Comparison of ENCODE assay signal across 17 cellular contexts in the genomic region with DNA sequence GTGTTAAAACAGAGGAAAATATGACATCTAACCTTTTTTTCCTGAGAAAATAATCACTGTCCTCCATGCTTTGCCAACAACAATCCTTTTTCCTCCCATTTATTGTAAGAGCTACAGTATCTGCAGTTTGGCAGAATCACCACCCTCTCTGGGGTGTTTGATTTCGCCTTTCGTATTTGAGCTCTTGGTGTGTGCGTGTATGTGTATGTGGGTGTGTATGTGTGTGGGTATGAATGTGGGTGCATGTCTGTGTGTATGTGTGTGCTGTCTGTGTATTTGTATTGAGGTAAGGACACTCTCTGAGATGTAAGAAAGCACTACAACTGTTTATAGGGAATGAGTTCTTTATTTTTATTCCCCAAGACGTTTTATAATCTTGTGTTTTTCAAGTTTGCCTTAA.
DNase-seq lines count a peak whose midpoint lies in the region; ATAC-seq and TF ChIP-seq lines count a peak whose summit lies in the region.
"Had no signal": no experiment of that assay in that cellular context is flagged by ENCODE, and none has a peak within 500 bp of the region (broad histone marks: within the 10 kb centered on the region; RNA-seq: fewer than 3 reads in every experiment).

No MANE protein-coding gene starts in this region.

- H3K9me3 ChIP-seq in right cardiac atrium (ENCODE audit: control insufficient read depth, low read length) (no peaks in the 10 kb centered on the region), endodermal cell (ENCODE audit: control insufficient read depth, low read length) (peaks cover 10% of the 10 kb centered on the region), neural progenitor cell (ENCODE audit: low read depth) (no peaks in the 10 kb centered on the region), tibial nerve (no peaks in the 10 kb centered on the region)
- H3K9me3 ChIP-seq: Peyer's patch had no signal

- TF ChIP-seq POLR2A in tibial nerve (IDR thresholded peaks at IDR 0.05): no peak

- H3K27ac Mint-ChIP-seq in endodermal cell (peak overlapping the region; percentile 83), neural progenitor cell (peak overlapping the region; percentile 91)

- no peak overlapping the region for H2AFZ ChIP-seq in neural progenitor cell (replicated peaks)

- H3K9me3 Mint-ChIP-seq in endodermal cell (peaks cover 6% of the 10 kb centered on the region), neural progenitor cell (no peaks in the 10 kb centered on the region)

- H3K4me2 ChIP-seq in neural progenitor cell: peak overlapping the region; percentile 43

- intact Hi-C loops in right cardiac atrium (cut with DNase I): no loop called here
- intact Hi-C loops in cardiac septum (cut with DNase I): no loop called here

- H3K36me3 ChIP-seq in endodermal cell (ENCODE audit: control insufficient read depth, insufficient read depth, low read length) (no peaks in the 10 kb centered on the region), neural progenitor cell (no peaks in the 10 kb centered on the region), tibial nerve (no peaks in the 10 kb centered on the region)
- H3K36me3 ChIP-seq: Peyer's patch had no signal

- no peak overlapping the region for H3K27ac ChIP-seq in right cardiac atrium (ENCODE audit: low read length)
- H3K27ac ChIP-seq in endodermal cell (ENCODE audit: low read depth, low read length): no peak overlapping the region
- H3K27ac ChIP-seq in neural progenitor cell: no peak overlapping the region
- H3K27ac ChIP-seq in caudate nucleus (ENCODE audit: low read depth, low read length): no peak overlapping the region
- peak overlapping the region in 2 of 4 donors; percentile 32 to 38 for H3K27ac ChIP-seq in tibial nerve
- H3K27ac ChIP-seq: Peyer's patch had no signal

- H4K20me1 ChIP-seq in neural progenitor cell (ENCODE audit: low read depth): no peaks in the 10 kb centered on the region

- H3K4me3 Mint-ChIP-seq in endodermal cell: peak overlapping the region; percentile 47
- peak overlapping the region; percentile 30 for H3K4me3 Mint-ChIP-seq in neural progenitor cell

- no peaks in the 10 kb centered on the region for H3K27me3 Mint-ChIP-seq in endodermal cell (ENCODE audit: insufficient read depth)
- H3K27me3 Mint-ChIP-seq in neural progenitor cell (ENCODE audit: insufficient read depth, low read depth): peaks cover 5% of the 10 kb centered on the region

- peak; percentile 23 to 45 for ATAC-seq in right cardiac atrium
- ATAC-seq: SK-N-SH treated with all-trans-retinoic acid at 6 μM for 48 hours had no signal

- DNase-seq in right cardiac atrium (no peak), cardiac septum (ENCODE audit: low spot score) (no peak), endodermal cell (no peak), neural progenitor cell (ENCODE audit: low spot score) (no peak), caudate nucleus (lab: John Stamatoyannopoulos, UW) (no peak), tibial nerve (ENCODE audit: low spot score in 2 of 2) (no peak), dedifferentiated amniotic fluid mesenchymal stem cell (ENCODE audit: extremely low spot score) (no peak), NCI-H2171 treated with DMSO at 0.1 percent for 48 hours (lab: John Stamatoyannopoulos, UW) (no peak)
- DNase-seq: C1 segment of cervical spinal cord, HCEC 1CT, KBM-7, NCI-H1092 treated with DMSO at 0.1 percent for 48 hours, NCI-H1694, NCI-H774, Peyer's patch, Right ventricle myocardium superior had no signal

- no peak overlapping the region for H3K4me3 ChIP-seq in right cardiac atrium (ENCODE audit: low read length)
- H3K4me3 ChIP-seq in endodermal cell (ENCODE audit: low read length): peak overlapping the region; percentile 45
- no peak overlapping the region for H3K4me3 ChIP-seq in neural progenitor cell
- H3K4me3 ChIP-seq in tibial nerve: no peak overlapping the region
- H3K4me3 ChIP-seq: Peyer's patch had no signal

- H3K27me3 ChIP-seq in right cardiac atrium (ENCODE audit: control insufficient read depth, insufficient read depth) (no peaks in the 10 kb centered on the region), endodermal cell (ENCODE audit: control insufficient read depth, insufficient read depth, low read length, poor library complexity, severe bottlenecking) (no peaks in the 10 kb centered on the region), neural progenitor cell (no peaks in the 10 kb centered on the region), tibial nerve (no peaks in the 10 kb centered on the region)
- H3K27me3 ChIP-seq: Peyer's patch had no signal

- peaks cover 64% of the 10 kb centered on the region for H3F3A ChIP-seq in neural progenitor cell (ENCODE audit: low read depth)

- no peaks in the 10 kb centered on the region for H3K4me1 ChIP-seq in right cardiac atrium (ENCODE audit: control insufficient read depth, insufficient read depth, low read length)
- H3K4me1 ChIP-seq in endodermal cell (ENCODE audit: control insufficient read depth, insufficient read depth, low read length): peaks cover 10% of the 10 kb centered on the region
- peaks cover 50% of the 10 kb centered on the region for H3K4me1 ChIP-seq in neural progenitor cell
- peaks cover 0 to 25% (median 5%) of the 10 kb centered on the region in 4 donors for H3K4me1 ChIP-seq in tibial nerve
- H3K4me1 ChIP-seq: Peyer's patch had no signal

- TF ChIP-seq EP300 in tibial nerve (IDR thresholded peaks at IDR 0.05): no peak

- H3K79me2 ChIP-seq in neural progenitor cell (ENCODE audit: low read depth): no peaks in the 10 kb centered on the region

- H3K36me3 Mint-ChIP-seq in endodermal cell (ENCODE audit: low read depth) (peaks cover 3% of the 10 kb centered on the region), neural progenitor cell (no peaks in the 10 kb centered on the region)

- H3K9ac ChIP-seq in endodermal cell (ENCODE audit: extremely low read depth, low read length, poor library complexity, severe bottlenecking): no peak overlapping the region
- H3K9ac ChIP-seq in neural progenitor cell: no peak overlapping the region

- WGBS in right cardiac atrium: 53% methylated on average over 4 of the region's 4 CpGs
- 88 to 100% methylated on average over 1 to 3 of the region's 4 CpGs for WGBS in endodermal cell (ENCODE audit: insufficient coverage in 1 of 2, insufficient read length in 1 of 2), 2 experiments
- WGBS in tibial nerve, 2 donors: 21 to 33% methylated on average over 4 of the region's 4 CpGs

- TF ChIP-seq CTCF in endodermal cell (conservative IDR thresholded peaks at IDR 0.05): no peak
- no peak for TF ChIP-seq CTCF in neural progenitor cell (IDR thresholded peaks at IDR 0.05)
- no peak for TF ChIP-seq CTCF in tibial nerve (IDR thresholded peaks at IDR 0.05)

- H3K4me1 Mint-ChIP-seq in endodermal cell (peaks cover 53% of the 10 kb centered on the region), neural progenitor cell (peaks cover 56% of the 10 kb centered on the region)
